In genomic region chr6:113432729-113433505, GRCh38 we compare ENCODE assay signal across 18 cellular contexts.
DNase-seq lines count a peak whose midpoint lies in the region; ATAC-seq, FAIRE-seq and TF ChIP-seq lines count a peak whose summit lies in the region.
"Had no signal": no experiment of that assay in that cellular context is flagged by ENCODE, and none has a peak within 500 bp of the region (broad histone marks: within the 10 kb centered on the region; RNA-seq: fewer than 3 reads in every experiment).

No MANE protein-coding gene starts in this region.

- H3K4me1 ChIP-seq in breast epithelium (peaks cover 2 to 20% of the 10 kb centered on the region in 2 donors), mesenchymal stem cell (ENCODE audit: control insufficient read depth, insufficient read depth, low read depth, low read length) (no peaks in the 10 kb centered on the region), kidney (ENCODE audit: control insufficient read depth in 1 of 2, insufficient read depth in 1 of 2, low read depth in 1 of 2, low read length in 2 of 2) (no peaks in the 10 kb centered on the region)

- no peak overlapping the region for H3K4me2 ChIP-seq in mesenchymal stem cell (ENCODE audit: low read length, poor library complexity, severe bottlenecking)

- H3K36me3 ChIP-seq in breast epithelium (no peaks in the 10 kb centered on the region), mesenchymal stem cell (ENCODE audit: control insufficient read depth in 1 of 2, insufficient read depth in 2 of 2, low read depth in 1 of 2, low read length in 2 of 2) (no peaks in the 10 kb centered on the region), kidney (ENCODE audit: control insufficient read depth in 1 of 2, insufficient read depth in 2 of 2, low read length in 2 of 2) (no peaks in the 10 kb centered on the region)
- H3K36me3 ChIP-seq: heart left ventricle had no signal

- H2BK12ac ChIP-seq in mesenchymal stem cell (ENCODE audit: low read length in 2 of 2) = peak overlapping the region in 1 of 2 experiments; percentile 29

- ATAC-seq in Right ventricle myocardium superior (ENCODE audit: poor library complexity) = peak; percentile 18
- ATAC-seq: natural killer cell treated with Interleukin-12 subunit alpha and Interleukin-12 subunit beta and Interleukin-15 and Interleukin-18, amount 100 ng/mL, for 72 hours had no signal

- TF ChIP-seq POLR2A in breast epithelium (IDR thresholded peaks at IDR 0.05) = no peak

- H3K9ac ChIP-seq in mesenchymal stem cell (ENCODE audit: low read length) = peak overlapping the region; percentile 39
- H3K9ac ChIP-seq in kidney (ENCODE audit: low read length in 2 of 2) = no peak overlapping the region

- H2BK120ac ChIP-seq in mesenchymal stem cell (ENCODE audit: low read depth, low read length) = no peak overlapping the region

- H3K14ac ChIP-seq in mesenchymal stem cell (ENCODE audit: low read length in 2 of 2) = no peak overlapping the region

- DNase-seq in Right ventricle myocardium superior (no peak), cardiac septum (ENCODE audit: low spot score) (no peak), breast epithelium (ENCODE audit: low spot score in 2 of 2) (no peak), mesenchymal stem cell (no peak), NCI-H1417 treated with DMSO at 0.1 percent for 48 hours (lab: John Stamatoyannopoulos, UW) (no peak), DMS53 treated with DMSO at 0.1 percent for 48 hours (lab: John Stamatoyannopoulos, UW; ENCODE audit: unreplicated experiment) (no peak), kidney (no peak), GM19238 (ENCODE audit: insufficient read length, low spot score) (no peak)
- DNase-seq: activated naive CD4-positive, alpha-beta T cell treated with Interleukin-2 at 50 U/mL for 16 hours; caudate nucleus; DMS53; NCI-H1436; NCI-H446 treated with DMSO at 0.1 percent for 48 hours had no signal

- H3K9me3 ChIP-seq in breast epithelium (no peaks in the 10 kb centered on the region), mesenchymal stem cell (ENCODE audit: control insufficient read depth, low read length) (no peaks in the 10 kb centered on the region), kidney (ENCODE audit: control insufficient read depth in 1 of 2, low read length in 2 of 2) (no peaks in the 10 kb centered on the region)
- H3K9me3 ChIP-seq: heart left ventricle had no signal

- no peak overlapping the region for H4K8ac ChIP-seq in mesenchymal stem cell (ENCODE audit: low read length)

- no peak overlapping the region for H2BK5ac ChIP-seq in mesenchymal stem cell (ENCODE audit: low read depth, low read length, poor library complexity, severe bottlenecking)

- no peak overlapping the region for H2AK5ac ChIP-seq in mesenchymal stem cell (ENCODE audit: low read length, severe bottlenecking)

- peak overlapping the region in 1 of 3 donors; percentile 43 for H3K4me3 ChIP-seq in breast epithelium
- peak overlapping the region in 1 of 2 experiments; percentile 34 for H3K4me3 ChIP-seq in mesenchymal stem cell (ENCODE audit: insufficient read depth in 1 of 2, low read depth in 1 of 2, low read length in 2 of 2)
- no peak overlapping the region for H3K4me3 ChIP-seq in kidney (ENCODE audit: low read length in 2 of 2)
- H3K4me3 ChIP-seq: heart left ventricle had no signal

- FAIRE-seq in kidney (lab: Jason Lieb, UNC) = no peak
- FAIRE-seq: endothelial cell of umbilical vein, TTC549 had no signal

- H3K23ac ChIP-seq in mesenchymal stem cell (ENCODE audit: low read length in 2 of 2) = no peak overlapping the region

- no peak overlapping the region for H4K91ac ChIP-seq in mesenchymal stem cell (ENCODE audit: low read length)

- H3K27me3 ChIP-seq in breast epithelium (no peaks in the 10 kb centered on the region), mesenchymal stem cell (ENCODE audit: control insufficient read depth in 1 of 2, insufficient read depth in 1 of 2, low read length in 2 of 2) (no peaks in the 10 kb centered on the region)
- H3K27me3 ChIP-seq: heart left ventricle had no signal

- H3K27ac ChIP-seq in breast epithelium (peak overlapping the region; percentile 71 to 78), mesenchymal stem cell (ENCODE audit: low read length, poor library complexity, severe bottlenecking) (no peak overlapping the region), kidney (ENCODE audit: low read depth in 2 of 2, low read length in 2 of 2) (no peak overlapping the region)
- H3K27ac ChIP-seq: RWPE1 had no signal

- peak overlapping the region in 1 of 2 experiments; percentile 7 for H3K4ac ChIP-seq in mesenchymal stem cell (ENCODE audit: low read depth in 1 of 2, low read length in 2 of 2)

- H3K18ac ChIP-seq in mesenchymal stem cell (ENCODE audit: low read depth in 1 of 2, low read length in 2 of 2) = no peak overlapping the region

- no peak overlapping the region for H2BK15ac ChIP-seq in mesenchymal stem cell (ENCODE audit: low read depth, poor library complexity, severe bottlenecking)

- no peak overlapping the region for H2AFZ ChIP-seq in mesenchymal stem cell (ENCODE audit: low read depth, low read length)

- TF ChIP-seq CTCF in breast epithelium (IDR thresholded peaks at IDR 0.05) (no peak), kidney (IDR thresholded peaks at IDR 0.05; ENCODE audit: borderline replicate concordance, extremely low read depth, insufficient read depth) (no peak)

- intact Hi-C loops in Right ventricle myocardium superior (cut with DNase I) (no loop called here), cardiac septum (cut with DNase I) (no loop called here), breast epithelium (cut with DNase I; ENCODE audit: low total_unique reads) (no loop called here), kidney (cut with DNase I) (no loop called here)

- 89% methylated on average over 1 of the region's 2 CpGs for WGBS in mesenchymal stem cell

- no peaks in the 10 kb centered on the region for H3K79me1 ChIP-seq in mesenchymal stem cell (replicated peaks; ENCODE audit: low read length, poor library complexity, severe bottlenecking)

Comparison
In these comparisons a context has a peak if more than half of its experiments do, and no peak if none do; other contexts are left out.
1. H3K27ac ChIP-seq: peak in breast epithelium (2 of 2); none in mesenchymal stem cell (single experiment) and kidney (0 of 2).